27 cellular contexts compared by ENCODE assay signal in genomic region chr2:79580175-79580574, GRCh38.
DNase-seq lines count a peak whose midpoint lies in the region; ATAC-seq, FAIRE-seq and TF ChIP-seq lines count a peak whose summit lies in the region.
"Had no signal": no experiment of that assay in that cellular context is flagged by ENCODE, and none has a peak within 500 bp of the region (broad histone marks: within the 10 kb centered on the region; RNA-seq: fewer than 3 reads in every experiment).

No MANE protein-coding gene starts in this region.

- DNase-seq in AG10803 (ENCODE audit: low read depth) (peak; percentile 1), HT-29 (ENCODE audit: low spot score) (peak; percentile 5), H1 (ENCODE audit: low read depth in 1 of 2, low spot score in 2 of 2) (no peak), lung (ENCODE audit: low spot score) (peak; percentile 46), SK-N-SH (no peak), SW 1271 (lab: John Stamatoyannopoulos, UW) (no peak)
- no peak for DNase-seq in stimulated activated CD4-positive, alpha-beta T cell treated with anti-CD3 and anti-CD28 coated beads, Interleukin-2, amount 100 ng/mL, for 24 hours
- no peak for DNase-seq in stimulated activated effector memory CD8-positive, alpha-beta T cell treated with anti-CD3 and anti-CD28 coated beads, Interleukin-12 subunit alpha, Interleukin-12 subunit beta, amount 100 ng/mL, for 72 hours (ENCODE audit: low spot score in 2 of 2)
- DNase-seq: ACHN; activated CD4-positive, alpha-beta T cell treated with anti-CD3 and anti-CD28 coated beads, Interleukin-2, amount 50 U/mL, for 48 hours; activated naive CD4-positive, alpha-beta T cell treated with anti-CD3 and anti-CD28 coated beads for 36 hours; central memory CD4-positive, alpha-beta T cell; DMS79 treated with DMSO at 0.1 percent for 48 hours; foreskin melanocyte; left ventricle myocardium superior; midbrain; naive thymus-derived CD4-positive, alpha-beta T cell; NCI-H1105; NCI-H2029; NCI-H526 treated with DMSO at 0.1 percent for 48 hours; occipital lobe; SJCRH30; thyroid gland had no signal

- no peak overlapping the region for H3K4me3 ChIP-seq in AG10803 (ENCODE audit: low read length)
- H3K4me3 ChIP-seq in H1 (ENCODE audit: extremely low read depth in 1 of 4, insufficient read depth in 2 of 4, low read depth in 3 of 4, low read length in 4 of 4): no peak overlapping the region
- H3K4me3 ChIP-seq in lung: no peak overlapping the region
- no peak overlapping the region for H3K4me3 ChIP-seq in SK-N-SH (ENCODE audit: low read depth in 2 of 2, low read length in 1 of 2)
- H3K4me3 ChIP-seq: esophagus muscularis mucosa, SJCRH30, thyroid gland had no signal

- H3K36me3 ChIP-seq in H1 (ENCODE audit: control insufficient read depth in 2 of 4, insufficient read depth in 4 of 4, low read length in 3 of 4) (no peaks in the 10 kb centered on the region), lung (ENCODE audit: control insufficient read depth in 2 of 2, insufficient read depth in 2 of 2, low read length in 2 of 2) (no peaks in the 10 kb centered on the region), SK-N-SH (replicated peaks in 1 of 2; ENCODE audit: control insufficient read depth in 1 of 2, insufficient read depth in 2 of 2, low read length in 1 of 2) (no peaks in the 10 kb centered on the region)
- H3K36me3 ChIP-seq: esophagus muscularis mucosa, SJCRH30, thyroid gland had no signal

- H3K4me2 ChIP-seq in H1 (ENCODE audit: insufficient read depth in 1 of 2, low read depth in 2 of 2, low read length in 2 of 2) (no peak overlapping the region), SK-N-SH (no peak overlapping the region)

- no peaks in the 10 kb centered on the region for H3K36me3 Mint-ChIP-seq in stimulated activated effector memory CD8-positive, alpha-beta T cell treated with anti-CD3 and anti-CD28 coated beads, Interleukin-12 subunit alpha, Interleukin-12 subunit beta, amount 100 ng/mL, for 72 hours
- H3K36me3 Mint-ChIP-seq: naive thymus-derived CD4-positive, alpha-beta T cell had no signal

- no peak for ATAC-seq in lung (ENCODE audit: insufficient read depth, low FRiP score)
- ATAC-seq in stimulated activated effector memory CD8-positive, alpha-beta T cell treated with anti-CD3 and anti-CD28 coated beads, Interleukin-12 subunit alpha, Interleukin-12 subunit beta, amount 100 ng/mL, for 72 hours: no peak
- ATAC-seq: left ventricle myocardium superior; naive thymus-derived CD4-positive, alpha-beta T cell had no signal

- H3K56ac ChIP-seq in H1 (replicated peaks; ENCODE audit: insufficient read length, low read depth, low read length): no peak overlapping the region

- peak in 1 of 2 experiments; percentile 18; a peak in 1 of 4 replicates for TF ChIP-seq RAD21 in H1 (IDR thresholded peaks at IDR 0.05 in 1 of 2, conservative IDR thresholded peaks at IDR 0.05 in 1 of 2; ENCODE audit: low read depth in 2 of 2, low read length in 2 of 2)
- TF ChIP-seq RAD21 in SK-N-SH (IDR thresholded peaks at IDR 0.05; ENCODE audit: low read length): no peak

- H3K79me2 ChIP-seq in H1 (ENCODE audit: control insufficient read depth in 1 of 2, insufficient read depth in 2 of 2, low read length in 2 of 2) (no peaks in the 10 kb centered on the region), SK-N-SH (ENCODE audit: insufficient read depth) (no peaks in the 10 kb centered on the region)

- H2BK12ac ChIP-seq in H1 (ENCODE audit: low read depth, low read length): no peak overlapping the region

- POLR2A ChIA-PET in H1 (lab: Charles Lee; ENCODE audit: partially characterized antibody) (no interaction called here), SK-N-SH (lab: Yijun Ruan, JAX) (no interaction called here)

- H3K4me1 Mint-ChIP-seq in stimulated activated effector memory CD8-positive, alpha-beta T cell treated with anti-CD3 and anti-CD28 coated beads, Interleukin-12 subunit alpha, Interleukin-12 subunit beta, amount 100 ng/mL, for 72 hours: no peaks in the 10 kb centered on the region
- H3K4me1 Mint-ChIP-seq: naive thymus-derived CD4-positive, alpha-beta T cell had no signal

- 77% methylated on average over 6 of the region's 6 CpGs; no CpG with 5 or more reads in 1 of the 2 experiments for WGBS in H1 (ENCODE audit: extremely low coverage in 1 of 2, insufficient coverage in 1 of 2, insufficient read length in 1 of 2, insufficient replicate concordance in 2 of 2, low coverage in 1 of 2, low lambda C conversion rate in 2 of 2, missing lambda C conversion rate in 1 of 2), 2 experiments
- WGBS in lung, 2 donors: 62 to 82% methylated on average over 6 of the region's 6 CpGs
- 53% methylated on average over 6 of the region's 6 CpGs for WGBS in SK-N-SH (ENCODE audit: low lambda C conversion rate)

- no peaks in the 10 kb centered on the region for H3K23me2 ChIP-seq in H1 (ENCODE audit: low read depth, low read length)

- TF ChIP-seq POLR2A in H1 (IDR thresholded peaks at IDR 0.05; ENCODE audit: control extremely low read depth in 1 of 2, low read depth in 2 of 2, low read length in 2 of 2): no peak

- H2BK120ac ChIP-seq in H1 (replicated peaks; ENCODE audit: low read depth, low read length): no peak overlapping the region

- no peaks in the 10 kb centered on the region for H3K27me3 ChIP-seq in H1 (replicated peaks in 1 of 4; ENCODE audit: control insufficient read depth in 3 of 4, extremely low read depth in 1 of 4, insufficient read depth in 3 of 4, low read length in 3 of 4)
- H3K27me3 ChIP-seq in lung (ENCODE audit: control insufficient read depth, insufficient read depth): no peaks in the 10 kb centered on the region
- H3K27me3 ChIP-seq in SK-N-SH (ENCODE audit: insufficient read depth): no peaks in the 10 kb centered on the region
- H3K27me3 ChIP-seq: esophagus muscularis mucosa, SJCRH30, thyroid gland had no signal

- H3K9me3 Mint-ChIP-seq in stimulated activated effector memory CD8-positive, alpha-beta T cell treated with anti-CD3 and anti-CD28 coated beads, Interleukin-12 subunit alpha, Interleukin-12 subunit beta, amount 100 ng/mL, for 72 hours: peaks cover 20% of the 10 kb centered on the region
- H3K9me3 Mint-ChIP-seq: dendritic cell treated with granulocyte-macrophage colony-stimulating factor and Interleukin-4, amounts not matched to agents 40 ng/mL and 50 ng/mL, for 4 days had no signal

- H3K27ac ChIP-seq in H1 (ENCODE audit: low read depth, low read length) (no peak overlapping the region), lung (ENCODE audit: low read depth in 1 of 2, low read length in 1 of 2) (no peak overlapping the region), SK-N-SH (ENCODE audit: low read depth in 2 of 2, low read length in 1 of 2) (no peak overlapping the region)
- H3K27ac ChIP-seq: esophagus muscularis mucosa, SJCRH30, thyroid gland had no signal

- no peak overlapping the region for H3K4ac ChIP-seq in H1 (replicated peaks; ENCODE audit: insufficient read length, low read depth, low read length)

- H3K23ac ChIP-seq in H1 (ENCODE audit: insufficient read length): no peak overlapping the region

- CTCF ChIA-PET in H1 (lab: Charles Lee; ENCODE audit: partially characterized antibody): interaction anchor here (0.8 to 2.3 kb wide), 12 partner anchors 9 to 275 kb away, joined by 3 to 6 read pairs (median 4); no protein-coding TSS in a partner anchor
- CTCF ChIA-PET in SK-N-SH (lab: Yijun Ruan, JAX): no interaction called here

- H2BK20ac ChIP-seq in H1 (ENCODE audit: low read length): no peak overlapping the region

- no peaks in the 10 kb centered on the region for H3F3A ChIP-seq in SK-N-SH (replicated peaks; ENCODE audit: insufficient read depth)

- no peaks in the 10 kb centered on the region for H3K4me1 ChIP-seq in H1 (replicated peaks in 1 of 4; ENCODE audit: control insufficient read depth in 3 of 4, insufficient read depth in 4 of 4, low read length in 3 of 4)
- H3K4me1 ChIP-seq in lung (ENCODE audit: control insufficient read depth in 2 of 2, insufficient read depth in 2 of 2, low read length in 2 of 2): no peaks in the 10 kb centered on the region
- H3K4me1 ChIP-seq in SK-N-SH (ENCODE audit: control insufficient read depth in 1 of 2, insufficient read depth in 2 of 2, low read depth in 1 of 2, low read length in 1 of 2): peaks cover 0 to 3% of the 10 kb centered on the region in 2 experiments; a peak in 2 of 4 replicates
- H3K4me1 ChIP-seq: esophagus muscularis mucosa, SJCRH30, thyroid gland had no signal

- no peak overlapping the region for H3K9ac ChIP-seq in H1 (replicated peaks in 1 of 4; ENCODE audit: extremely low read depth in 1 of 4, low read depth in 3 of 4, low read length in 3 of 4)
- H3K9ac ChIP-seq in SK-N-SH: no peak overlapping the region

- H4K5ac ChIP-seq in H1 (ENCODE audit: insufficient read length, low read depth, low read length): no peak overlapping the region

- H2BK5ac ChIP-seq in H1 (ENCODE audit: low read depth, low read length): no peak overlapping the region

- H3K9me2 ChIP-seq in SK-N-SH: no peaks in the 10 kb centered on the region

- no peak overlapping the region for H2AK5ac ChIP-seq in H1 (ENCODE audit: low read depth, low read length)

- no peak overlapping the region for H3K4me3 Mint-ChIP-seq in stimulated activated effector memory CD8-positive, alpha-beta T cell treated with anti-CD3 and anti-CD28 coated beads, Interleukin-12 subunit alpha, Interleukin-12 subunit beta, amount 100 ng/mL, for 72 hours
- H3K4me3 Mint-ChIP-seq: activated naive CD4-positive, alpha-beta T cell treated with anti-CD3 and anti-CD28 coated beads for 36 hours; dendritic cell treated with granulocyte-macrophage colony-stimulating factor and Interleukin-4, amounts not matched to agents 40 ng/mL and 50 ng/mL, for 4 days; naive thymus-derived CD4-positive, alpha-beta T cell; stimulated activated naive CD8-positive, alpha-beta T cell treated with anti-CD3 and anti-CD28 coated beads, Interleukin-15, Interleukin-2, amounts not matched to agents 100 ng/mL and 50 ng/mL, for 24 hours had no signal

- no peak for FAIRE-seq in H1 (lab: Jason Lieb, UNC)
- FAIRE-seq: RCC 7860 had no signal

- H4K20me1 ChIP-seq in H1 (replicated peaks in 1 of 2; ENCODE audit: control insufficient read depth in 1 of 2, insufficient read depth in 2 of 2, low read length in 2 of 2) (no peaks in the 10 kb centered on the region), SK-N-SH (ENCODE audit: insufficient read depth) (no peaks in the 10 kb centered on the region)

- H4K91ac ChIP-seq in H1 (replicated peaks; ENCODE audit: insufficient read length, low read length): no peak overlapping the region

- TF ChIP-seq EP300 in H1 (IDR thresholded peaks at IDR 0.05; ENCODE audit: borderline replicate concordance in 1 of 2, low read depth in 2 of 2, low read length in 2 of 2) (no peak), SK-N-SH (IDR thresholded peaks at IDR 0.05; ENCODE audit: borderline replicate concordance in 1 of 2, low read depth in 1 of 2, low read length in 1 of 2) (no peak)

- TF ChIP-seq CTCF in AG10803 (conservative IDR thresholded peaks at IDR 0.05; ENCODE audit: low read length) (no peak), H1 (IDR thresholded peaks at IDR 0.05; ENCODE audit: control extremely low read depth in 1 of 3, insufficient read depth in 1 of 3, low read depth in 1 of 3, low read length in 3 of 3) (peak; percentile 8 to 36 (median 19); a peak in 2 of 4 replicates), lung (IDR thresholded peaks at IDR 0.05; ENCODE audit: control extremely low read depth, extremely low read depth) (no peak), SK-N-SH (IDR thresholded peaks at IDR 0.05) (no peak)

- H3K14ac ChIP-seq in H1 (ENCODE audit: insufficient read length): no peak overlapping the region

- H3K9me3 ChIP-seq in H1 (ENCODE audit: insufficient read depth in 2 of 2, low read depth in 1 of 2, low read length in 1 of 2) (no peaks in the 10 kb centered on the region), lung (ENCODE audit: control insufficient read depth in 2 of 2, insufficient read depth in 1 of 2, low read length in 1 of 2) (no peaks in the 10 kb centered on the region), SK-N-SH (no peaks in the 10 kb centered on the region)
- H3K9me3 ChIP-seq: esophagus muscularis mucosa, SJCRH30, thyroid gland had no signal

- no peak overlapping the region for H3K18ac ChIP-seq in H1 (ENCODE audit: extremely low read depth, low read length)

- no peak overlapping the region for H3K27ac Mint-ChIP-seq in stimulated activated effector memory CD8-positive, alpha-beta T cell treated with anti-CD3 and anti-CD28 coated beads, Interleukin-12 subunit alpha, Interleukin-12 subunit beta, amount 100 ng/mL, for 72 hours
- H3K27ac Mint-ChIP-seq: activated naive CD4-positive, alpha-beta T cell treated with anti-CD3 and anti-CD28 coated beads for 36 hours; dendritic cell treated with granulocyte-macrophage colony-stimulating factor and Interleukin-4, amounts not matched to agents 40 ng/mL and 50 ng/mL, for 4 days; naive thymus-derived CD4-positive, alpha-beta T cell; stimulated activated naive CD8-positive, alpha-beta T cell treated with anti-CD3 and anti-CD28 coated beads, Interleukin-15, Interleukin-2, amounts not matched to agents 100 ng/mL and 50 ng/mL, for 24 hours had no signal

- no peak overlapping the region for H4K8ac ChIP-seq in H1 (ENCODE audit: extremely low read depth, insufficient read depth, low read length)

- H3K79me1 ChIP-seq in H1 (ENCODE audit: low read depth, low read length): no peaks in the 10 kb centered on the region

- no peak overlapping the region for H2AFZ ChIP-seq in H1 (ENCODE audit: low read length)
- no peak overlapping the region for H2AFZ ChIP-seq in SK-N-SH (ENCODE audit: low read depth)

- H2BK15ac ChIP-seq in H1 (ENCODE audit: low read length): no peak overlapping the region

Comparison
In these comparisons a context has a peak if more than half of its experiments do, and no peak if none do; other contexts are left out.
1. DNase-seq: peak in AG10803 (single experiment), HT-29 (single experiment) and lung (single experiment); none in H1 (0 of 2), SK-N-SH (single experiment), stimulated activated CD4-positive, alpha-beta T cell treated with anti-CD3 and anti-CD28 coated beads, Interleukin-2, amount 100 ng/mL, for 24 hours (0 of 2), stimulated activated effector memory CD8-positive, alpha-beta T cell treated with anti-CD3 and anti-CD28 coated beads, Interleukin-12 subunit alpha, Interleukin-12 subunit beta, amount 100 ng/mL, for 72 hours (0 of 2) and SW 1271 (0 of 2).
2. CTCF ChIP-seq: peak in H1 (3 of 3); none in AG10803 (single experiment), lung (single experiment) and SK-N-SH (single experiment).